16 cellular contexts compared by ENCODE assay signal in genomic region chr10:15579605-15580004, GRCh38.
DNase-seq lines count a peak whose midpoint lies in the region; ATAC-seq and TF ChIP-seq lines count a peak whose summit lies in the region.
"Had no signal": no experiment of that assay in that cellular context is flagged by ENCODE, and none has a peak within 500 bp of the region (broad histone marks: within the 10 kb centered on the region; RNA-seq: fewer than 3 reads in every experiment).

No MANE protein-coding gene starts in this region.

- no peaks in the 10 kb centered on the region for H3K27me3 ChIP-seq in lower lobe of right lung (ENCODE audit: low read depth)
- H3K27me3 ChIP-seq: colonic mucosa had no signal

- no peaks in the 10 kb centered on the region for H3K36me3 ChIP-seq in mucosa of descending colon (ENCODE audit: low read depth)
- H3K36me3 ChIP-seq in lower lobe of right lung = no peaks in the 10 kb centered on the region
- H3K36me3 ChIP-seq: colonic mucosa had no signal

- H3K4me1 ChIP-seq in mucosa of descending colon (ENCODE audit: low read depth) (no peaks in the 10 kb centered on the region), lower lobe of right lung (no peaks in the 10 kb centered on the region)
- H3K4me1 ChIP-seq: colonic mucosa had no signal

- no peak for TF ChIP-seq CTCF in fibroblast of pulmonary artery (IDR thresholded peaks at IDR 0.05; ENCODE audit: low read length, missing control alignments)
- TF ChIP-seq CTCF in mucosa of descending colon (IDR thresholded peaks at IDR 0.05) = no peak
- no peak for TF ChIP-seq CTCF in lower lobe of right lung (IDR thresholded peaks at IDR 0.05)

- intact Hi-C loops in mucosa of descending colon (cut with DNase I, micrococcal nuclease) (no loop called here), Right ventricle myocardium superior (cut with DNase I) (loop anchor here (10.0 kb wide), 1 partner anchor 135 kb away; the partner anchor contains the start of gene ITGA8), lower lobe of right lung (cut with DNase I) (loop anchor here (10.0 kb wide), 1 partner anchor 145 kb away; no protein-coding TSS in a partner anchor)

- DNase-seq in GM04504 (ENCODE audit: low read depth) = peak; percentile 18
- DNase-seq in amniotic epithelial cell (ENCODE audit: low read depth) = peak; percentile 12
- peak; percentile 18 for DNase-seq in fibroblast of pulmonary artery (ENCODE audit: low read depth)
- no peak for DNase-seq in mucosa of descending colon
- no peak for DNase-seq in Right ventricle myocardium superior
- no peak for DNase-seq in lower lobe of right lung
- DNase-seq: activated CD4-positive, alpha-beta memory T cell treated with anti-CD3 and anti-CD28 coated beads, Interleukin-2, amount 10 ng/mL, durations not matched to agents 7 days and 5 days; activated naive CD4-positive, alpha-beta T cell; activated T-cell treated with anti-CD3 and anti-CD28 coated beads, Interleukin-2, amount 50 U/mL, for 1 hour; colonic mucosa; NCI-H1105; NCI-H2081 treated with DMSO at 0.1 percent for 48 hours; NCI-H510A treated with DMSO at 0.1 percent for 48 hours had no signal

- H3K27ac ChIP-seq in lower lobe of right lung = no peak overlapping the region
- H3K27ac ChIP-seq: colonic mucosa, KMS-11 had no signal

- H3K9me3 ChIP-seq in mucosa of descending colon = no peaks in the 10 kb centered on the region
- no peaks in the 10 kb centered on the region for H3K9me3 ChIP-seq in lower lobe of right lung
- H3K9me3 ChIP-seq: colonic mucosa had no signal

- no peak overlapping the region for H3K4me3 ChIP-seq in fibroblast of pulmonary artery (replicated peaks; ENCODE audit: low read depth, low read length)
- no peak overlapping the region for H3K4me3 ChIP-seq in mucosa of descending colon
- no peak overlapping the region for H3K4me3 ChIP-seq in lower lobe of right lung
- H3K4me3 ChIP-seq: colonic mucosa had no signal

- ATAC-seq in mucosa of descending colon (no peak), Right ventricle myocardium superior (ENCODE audit: poor library complexity) (no peak), HG02885 (IDR thresholded peaks at IDR 0.05; ENCODE audit: poor library complexity, unreplicated experiment) (no peak), lower lobe of right lung (no peak)
- ATAC-seq: Right ventricle myocardium inferior had no signal

Comparison
In these comparisons a context has a peak if more than half of its experiments do, and no peak if none do; other contexts are left out.
1. DNase-seq: peak in GM04504 (single experiment), amniotic epithelial cell (single experiment) and fibroblast of pulmonary artery (single experiment); none in mucosa of descending colon (0 of 3), Right ventricle myocardium superior (single experiment) and lower lobe of right lung (single experiment).
2. intact Hi-C loops: an anchor here in Right ventricle myocardium superior (10.0 kb wide) and lower lobe of right lung (10.0 kb wide); none called in mucosa of descending colon.